In genomic region chr1:30846587-30846986, GRCh38 we compare ENCODE assay signal across 1 cellular context.
TF ChIP-seq lines count a peak whose summit lies in the region.

No MANE protein-coding gene starts in this region.

TF ChIP-seq in K562, 482 proteins besides CTCF, POLR2A, EP300 and RAD21 (continued from another document):
- TF ChIP-seq REST (CRISPR knock-in tag; IDR thresholded peaks at IDR 0.05; ENCODE audit: low read depth) (no peak), ZNF707 (CRISPR knock-in tag; conservative IDR thresholded peaks at IDR 0.05) (no peak)
